8 cellular contexts compared by ENCODE assay signal in the genomic region with DNA sequence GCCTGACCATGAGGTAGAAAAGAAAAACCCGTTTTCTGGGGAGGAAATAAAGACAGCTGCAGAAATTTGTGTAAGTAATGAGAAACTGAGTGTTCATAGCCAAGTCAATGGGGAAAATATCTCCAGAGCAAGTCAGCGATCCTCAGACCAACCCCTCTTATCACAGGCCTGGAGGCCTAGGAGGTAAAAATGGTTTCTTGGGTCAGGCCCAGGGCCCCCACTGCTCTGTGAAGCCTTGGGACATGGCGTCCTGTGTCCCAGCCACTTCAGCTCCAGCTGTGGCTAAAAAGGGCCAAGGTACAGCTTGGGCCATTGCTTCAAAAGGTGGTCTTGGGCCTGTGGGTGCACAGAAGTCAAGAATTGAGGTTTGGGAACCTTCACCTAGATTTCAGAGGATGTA.
"Had no signal": no experiment of that assay in that cellular context is flagged by ENCODE, and none has a peak within 500 bp of the region (broad histone marks: within the 10 kb centered on the region; RNA-seq: fewer than 3 reads in every experiment).

No MANE protein-coding gene starts in this region.

- FAIRE-seq: G401.6, GM12878, GM12891, GM12892, GM18507, GM19239 had no signal

- DNase-seq: GDM1, GF-D8 had no signal

- H3K4me3 ChIP-seq: GM12878 had no signal

- ATAC-seq: GM12878 had no signal
